Comparison of ENCODE assay signal across 1 cellular context in genomic region chr3:113697192-113698090, GRCh38.
TF ChIP-seq lines count a peak whose summit lies in the region.

No MANE protein-coding gene starts in this region.

TF ChIP-seq in HepG2, 621 proteins besides CTCF, POLR2A, EP300 and RAD21 (continued from another document):
- TF ChIP-seq, protein P1, sequence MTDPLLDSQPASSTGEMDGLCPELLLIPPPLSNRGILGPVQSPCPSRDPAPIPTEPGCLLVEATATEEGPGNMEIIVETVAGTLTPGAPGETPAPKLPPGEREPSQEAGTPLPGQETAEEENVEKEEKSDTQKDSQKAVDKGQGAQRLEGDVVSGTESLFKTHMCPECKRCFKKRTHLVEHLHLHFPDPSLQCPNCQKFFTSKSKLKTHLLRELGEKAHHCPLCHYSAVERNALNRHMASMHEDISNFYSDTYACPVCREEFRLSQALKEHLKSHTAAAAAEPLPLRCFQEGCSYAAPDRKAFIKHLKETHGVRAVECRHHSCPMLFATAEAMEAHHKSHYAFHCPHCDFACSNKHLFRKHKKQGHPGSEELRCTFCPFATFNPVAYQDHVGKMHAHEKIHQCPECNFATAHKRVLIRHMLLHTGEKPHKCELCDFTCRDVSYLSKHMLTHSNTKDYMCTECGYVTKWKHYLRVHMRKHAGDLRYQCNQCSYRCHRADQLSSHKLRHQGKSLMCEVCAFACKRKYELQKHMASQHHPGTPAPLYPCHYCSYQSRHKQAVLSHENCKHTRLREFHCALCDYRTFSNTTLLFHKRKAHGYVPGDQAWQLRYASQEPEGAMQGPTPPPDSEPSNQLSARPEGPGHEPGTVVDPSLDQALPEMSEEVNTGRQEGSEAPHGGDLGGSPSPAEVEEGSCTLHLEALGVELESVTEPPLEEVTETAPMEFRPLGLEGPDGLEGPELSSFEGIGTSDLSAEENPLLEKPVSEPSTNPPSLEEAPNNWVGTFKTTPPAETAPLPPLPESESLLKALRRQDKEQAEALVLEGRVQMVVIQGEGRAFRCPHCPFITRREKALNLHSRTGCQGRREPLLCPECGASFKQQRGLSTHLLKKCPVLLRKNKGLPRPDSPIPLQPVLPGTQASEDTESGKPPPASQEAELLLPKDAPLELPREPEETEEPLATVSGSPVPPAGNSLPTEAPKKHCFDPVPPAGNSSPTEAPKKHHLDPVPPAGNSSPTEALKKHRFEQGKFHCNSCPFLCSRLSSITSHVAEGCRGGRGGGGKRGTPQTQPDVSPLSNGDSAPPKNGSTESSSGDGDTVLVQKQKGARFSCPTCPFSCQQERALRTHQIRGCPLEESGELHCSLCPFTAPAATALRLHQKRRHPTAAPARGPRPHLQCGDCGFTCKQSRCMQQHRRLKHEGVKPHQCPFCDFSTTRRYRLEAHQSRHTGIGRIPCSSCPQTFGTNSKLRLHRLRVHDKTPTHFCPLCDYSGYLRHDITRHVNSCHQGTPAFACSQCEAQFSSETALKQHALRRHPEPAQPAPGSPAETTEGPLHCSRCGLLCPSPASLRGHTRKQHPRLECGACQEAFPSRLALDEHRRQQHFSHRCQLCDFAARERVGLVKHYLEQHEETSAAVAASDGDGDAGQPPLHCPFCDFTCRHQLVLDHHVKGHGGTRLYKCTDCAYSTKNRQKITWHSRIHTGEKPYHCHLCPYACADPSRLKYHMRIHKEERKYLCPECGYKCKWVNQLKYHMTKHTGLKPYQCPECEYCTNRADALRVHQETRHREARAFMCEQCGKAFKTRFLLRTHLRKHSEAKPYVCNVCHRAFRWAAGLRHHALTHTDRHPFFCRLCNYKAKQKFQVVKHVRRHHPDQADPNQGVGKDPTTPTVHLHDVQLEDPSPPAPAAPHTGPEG (CRISPR knock-in tag; IDR thresholded peaks at IDR 0.05): 0 out of 2 replicates have a peak, but pooled peaks have one; percentile 35
- TF ChIP-seq, protein P2, sequence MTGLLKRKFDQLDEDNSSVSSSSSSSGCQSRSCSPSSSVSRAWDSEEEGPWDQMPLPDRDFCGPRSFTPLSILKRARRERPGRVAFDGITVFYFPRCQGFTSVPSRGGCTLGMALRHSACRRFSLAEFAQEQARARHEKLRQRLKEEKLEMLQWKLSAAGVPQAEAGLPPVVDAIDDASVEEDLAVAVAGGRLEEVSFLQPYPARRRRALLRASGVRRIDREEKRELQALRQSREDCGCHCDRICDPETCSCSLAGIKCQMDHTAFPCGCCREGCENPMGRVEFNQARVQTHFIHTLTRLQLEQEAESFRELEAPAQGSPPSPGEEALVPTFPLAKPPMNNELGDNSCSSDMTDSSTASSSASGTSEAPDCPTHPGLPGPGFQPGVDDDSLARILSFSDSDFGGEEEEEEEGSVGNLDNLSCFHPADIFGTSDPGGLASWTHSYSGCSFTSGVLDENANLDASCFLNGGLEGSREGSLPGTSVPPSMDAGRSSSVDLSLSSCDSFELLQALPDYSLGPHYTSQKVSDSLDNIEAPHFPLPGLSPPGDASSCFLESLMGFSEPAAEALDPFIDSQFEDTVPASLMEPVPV (CRISPR knock-in tag; IDR thresholded peaks at IDR 0.05): no peak
- TF ChIP-seq NCOA1 (CRISPR knock-in tag; IDR thresholded peaks at IDR 0.05) (peak; percentile 44; the same call in 1 of the 2 replicates), NONO (IDR thresholded peaks at IDR 0.05) (no peak), NONO (CRISPR knock-in tag; conservative IDR thresholded peaks at IDR 0.05) (0 out of 2 replicates have a peak, but pooled peaks have one; percentile 7), HBP1 (CRISPR knock-in tag; IDR thresholded peaks at IDR 0.05; ENCODE audit: low read depth) (0 out of 2 replicates have a peak, but pooled peaks have one; percentile 29), ATF2 (CRISPR knock-in tag; IDR thresholded peaks at IDR 0.05) (0 out of 2 replicates have a peak, but pooled peaks have one; percentile 22), KDM5B (CRISPR knock-in tag; IDR thresholded peaks at IDR 0.05; ENCODE audit: borderline replicate concordance) (peak; percentile 41; the same call in 1 of the 2 replicates), ZFX (CRISPR knock-in tag; IDR thresholded peaks at IDR 0.05; ENCODE audit: low read depth) (0 out of 2 replicates have a peak, but pooled peaks have one; percentile 5), ZNF547 (CRISPR knock-in tag; IDR thresholded peaks at IDR 0.05) (0 out of 2 replicates have a peak, but pooled peaks have one; percentile 29), ZNF331 (CRISPR knock-in tag; IDR thresholded peaks at IDR 0.05) (0 out of 2 replicates have a peak, but pooled peaks have one; percentile 11), CEBPB (IDR thresholded peaks at IDR 0.05; ENCODE audit: borderline replicate concordance, low read depth, low read length) (peak; percentile 4; the same call in 1 of the 2 replicates), RBFOX2 (IDR thresholded peaks at IDR 0.05; ENCODE audit: low read depth, low read length) (peak; percentile 29; the same call in 1 of the 2 replicates), ZNF510 (CRISPR knock-in tag; IDR thresholded peaks at IDR 0.05; ENCODE audit: low read depth) (0 out of 2 replicates have a peak, but pooled peaks have one; percentile 38), ZNF337 (CRISPR knock-in tag; IDR thresholded peaks at IDR 0.05; ENCODE audit: borderline replicate concordance, low read depth) (0 out of 2 replicates have a peak, but pooled peaks have one; percentile 21), ZNF614 (CRISPR knock-in tag; IDR thresholded peaks at IDR 0.05; ENCODE audit: borderline replicate concordance) (peak; percentile 5; the same call in 1 of the 2 replicates), ZNF317 (CRISPR knock-in tag; IDR thresholded peaks at IDR 0.05) (0 out of 2 replicates have a peak, but pooled peaks have one; percentile 32), HDAC1 (CRISPR knock-in tag; IDR thresholded peaks at IDR 0.05) (0 out of 2 replicates have a peak, but pooled peaks have one; percentile 31), NR2F6 (IDR thresholded peaks at IDR 0.05) (0 out of 2 replicates have a peak, but pooled peaks have one; percentile 3), NR2F6 (CRISPR knock-in tag; IDR thresholded peaks at IDR 0.05) (no peak), ZMYM4 (CRISPR knock-in tag; IDR thresholded peaks at IDR 0.05) (peak; percentile 11; the same call in 1 of the 2 replicates), TRIM22 (IDR thresholded peaks at IDR 0.05) (no peak), GATAD1 (CRISPR knock-in tag; IDR thresholded peaks at IDR 0.05) (no peak), SALL2 (CRISPR knock-in tag; IDR thresholded peaks at IDR 0.05) (0 out of 2 replicates have a peak, but pooled peaks have one; percentile 31)
- TF ChIP-seq, protein P3, sequence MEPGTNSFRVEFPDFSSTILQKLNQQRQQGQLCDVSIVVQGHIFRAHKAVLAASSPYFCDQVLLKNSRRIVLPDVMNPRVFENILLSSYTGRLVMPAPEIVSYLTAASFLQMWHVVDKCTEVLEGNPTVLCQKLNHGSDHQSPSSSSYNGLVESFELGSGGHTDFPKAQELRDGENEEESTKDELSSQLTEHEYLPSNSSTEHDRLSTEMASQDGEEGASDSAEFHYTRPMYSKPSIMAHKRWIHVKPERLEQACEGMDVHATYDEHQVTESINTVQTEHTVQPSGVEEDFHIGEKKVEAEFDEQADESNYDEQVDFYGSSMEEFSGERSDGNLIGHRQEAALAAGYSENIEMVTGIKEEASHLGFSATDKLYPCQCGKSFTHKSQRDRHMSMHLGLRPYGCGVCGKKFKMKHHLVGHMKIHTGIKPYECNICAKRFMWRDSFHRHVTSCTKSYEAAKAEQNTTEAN (CRISPR knock-in tag; conservative IDR thresholded peaks at IDR 0.05): 0 out of 2 replicates have a peak, but pooled peaks have one; percentile 31
- TF ChIP-seq, protein P4, sequence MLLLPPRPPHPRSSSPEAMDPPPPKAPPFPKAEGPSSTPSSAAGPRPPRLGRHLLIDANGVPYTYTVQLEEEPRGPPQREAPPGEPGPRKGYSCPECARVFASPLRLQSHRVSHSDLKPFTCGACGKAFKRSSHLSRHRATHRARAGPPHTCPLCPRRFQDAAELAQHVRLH (CRISPR knock-in tag; IDR thresholded peaks at IDR 0.05; ENCODE audit: borderline replicate concordance, low read depth): no peak
- TF ChIP-seq, protein P5, sequence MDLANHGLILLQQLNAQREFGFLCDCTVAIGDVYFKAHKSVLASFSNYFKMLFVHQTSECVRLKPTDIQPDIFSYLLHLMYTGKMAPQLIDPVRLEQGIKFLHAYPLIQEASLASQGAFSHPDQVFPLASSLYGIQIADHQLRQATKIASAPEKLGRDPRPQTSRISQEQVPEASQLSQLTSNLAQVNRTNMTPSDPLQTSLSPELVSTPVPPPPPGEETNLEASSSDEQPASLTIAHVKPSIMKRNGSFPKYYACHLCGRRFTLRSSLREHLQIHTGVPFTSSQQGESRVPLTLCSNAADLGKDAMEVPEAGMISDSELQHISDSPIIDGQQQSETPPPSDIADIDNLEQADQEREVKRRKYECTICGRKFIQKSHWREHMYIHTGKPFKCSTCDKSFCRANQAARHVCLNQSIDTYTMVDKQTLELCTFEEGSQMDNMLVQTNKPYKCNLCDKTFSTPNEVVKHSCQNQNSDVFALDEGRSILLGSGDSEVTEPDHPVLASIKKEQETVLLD (CRISPR knock-in tag; IDR thresholded peaks at IDR 0.05; ENCODE audit: low read depth): no peak
